Comparison of ENCODE assay signal across 1 cellular context in genomic region chr10:63929826-63930467, GRCh38.
TF ChIP-seq lines count a peak whose summit lies in the region.

No MANE protein-coding gene starts in this region.

TF ChIP-seq in SK-N-SH, 30 proteins besides CTCF, POLR2A, EP300 and RAD21 (continued from another document):
- TF ChIP-seq, protein P1, sequence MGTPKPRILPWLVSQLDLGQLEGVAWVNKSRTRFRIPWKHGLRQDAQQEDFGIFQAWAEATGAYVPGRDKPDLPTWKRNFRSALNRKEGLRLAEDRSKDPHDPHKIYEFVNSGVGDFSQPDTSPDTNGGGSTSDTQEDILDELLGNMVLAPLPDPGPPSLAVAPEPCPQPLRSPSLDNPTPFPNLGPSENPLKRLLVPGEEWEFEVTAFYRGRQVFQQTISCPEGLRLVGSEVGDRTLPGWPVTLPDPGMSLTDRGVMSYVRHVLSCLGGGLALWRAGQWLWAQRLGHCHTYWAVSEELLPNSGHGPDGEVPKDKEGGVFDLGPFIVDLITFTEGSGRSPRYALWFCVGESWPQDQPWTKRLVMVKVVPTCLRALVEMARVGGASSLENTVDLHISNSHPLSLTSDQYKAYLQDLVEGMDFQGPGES (IDR thresholded peaks at IDR 0.05; ENCODE audit: low read depth, low read length), result no peak
- TF ChIP-seq, protein P2, sequence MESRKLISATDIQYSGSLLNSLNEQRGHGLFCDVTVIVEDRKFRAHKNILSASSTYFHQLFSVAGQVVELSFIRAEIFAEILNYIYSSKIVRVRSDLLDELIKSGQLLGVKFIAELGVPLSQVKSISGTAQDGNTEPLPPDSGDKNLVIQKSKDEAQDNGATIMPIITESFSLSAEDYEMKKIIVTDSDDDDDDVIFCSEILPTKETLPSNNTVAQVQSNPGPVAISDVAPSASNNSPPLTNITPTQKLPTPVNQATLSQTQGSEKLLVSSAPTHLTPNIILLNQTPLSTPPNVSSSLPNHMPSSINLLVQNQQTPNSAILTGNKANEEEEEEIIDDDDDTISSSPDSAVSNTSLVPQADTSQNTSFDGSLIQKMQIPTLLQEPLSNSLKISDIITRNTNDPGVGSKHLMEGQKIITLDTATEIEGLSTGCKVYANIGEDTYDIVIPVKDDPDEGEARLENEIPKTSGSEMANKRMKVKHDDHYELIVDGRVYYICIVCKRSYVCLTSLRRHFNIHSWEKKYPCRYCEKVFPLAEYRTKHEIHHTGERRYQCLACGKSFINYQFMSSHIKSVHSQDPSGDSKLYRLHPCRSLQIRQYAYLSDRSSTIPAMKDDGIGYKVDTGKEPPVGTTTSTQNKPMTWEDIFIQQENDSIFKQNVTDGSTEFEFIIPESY (IDR thresholded peaks at IDR 0.05; ENCODE audit: borderline replicate concordance, low read depth), result no peak
- TF ChIP-seq JUND (IDR thresholded peaks at IDR 0.05) (no peak), TEAD4 (IDR thresholded peaks at IDR 0.05; ENCODE audit: borderline replicate concordance, insufficient read depth) (no peak)
TF ChIP-seq in SK-N-SH: peak in this region for 0.
